In the genomic region with DNA sequence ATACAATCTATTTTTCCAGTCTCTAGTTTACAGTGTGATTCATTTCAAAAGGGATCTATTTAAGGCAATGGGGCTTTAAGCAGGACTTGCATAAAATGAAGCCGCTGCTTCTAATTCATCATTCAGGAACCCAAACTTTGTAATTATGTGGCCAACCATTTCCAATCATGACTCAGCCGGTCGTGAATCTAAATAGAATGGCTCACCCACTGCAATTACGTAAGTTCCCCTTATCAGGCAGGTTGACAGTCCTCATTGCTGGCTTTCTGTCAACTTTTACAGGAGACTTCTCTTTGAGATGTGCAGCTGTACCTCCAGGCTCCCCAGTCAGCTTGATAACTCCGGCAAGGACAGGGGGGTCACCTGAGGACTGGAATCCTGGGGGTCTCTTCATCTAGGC, we compare ENCODE assay signal across 11 cellular contexts.
A peak's percentile ranks its signal among the peaks of the same experiment; 100 is the strongest.
DNase-seq lines count a peak whose midpoint lies in the region; ATAC-seq and TF ChIP-seq lines count a peak whose summit lies in the region.
"Had no signal": no experiment of that assay in that cellular context is flagged by ENCODE, and none has a peak within 500 bp of the region (broad histone marks: within the 10 kb centered on the region; RNA-seq: fewer than 3 reads in every experiment).

No MANE protein-coding gene starts in this region.

- no peak overlapping the region for H2AFZ ChIP-seq in fibroblast of lung (ENCODE audit: low read length)

- no peak for TF ChIP-seq CTCF in MCF 10A (IDR thresholded peaks at IDR 0.05; ENCODE audit: unreplicated experiment)
- no peak for TF ChIP-seq CTCF in breast epithelium (IDR thresholded peaks at IDR 0.05)
- no peak for TF ChIP-seq CTCF in RWPE1 (conservative IDR thresholded peaks at IDR 0.05; ENCODE audit: low read depth)
- no peak for TF ChIP-seq CTCF in fibroblast of lung (conservative IDR thresholded peaks at IDR 0.05 in 1 of 2, IDR thresholded peaks at IDR 0.05 in 1 of 2; ENCODE audit: low read depth in 1 of 2, low read length in 2 of 2)

- intact Hi-C loops in MCF 10A (cut with micrococcal nuclease): no loop called here
- intact Hi-C loops in breast epithelium (cut with DNase I; ENCODE audit: low total_unique reads): no loop called here

- no peak for TF ChIP-seq POLR2A in breast epithelium (IDR thresholded peaks at IDR 0.05)

- H3K9me3 Mint-ChIP-seq in MCF 10A (ENCODE audit: unreplicated experiment): no peaks in the 10 kb centered on the region

- H3K27ac ChIP-seq in breast epithelium (no peak overlapping the region), RWPE1 (no peak overlapping the region), fibroblast of lung (ENCODE audit: insufficient read depth, low read length) (no peak overlapping the region)
- H3K27ac ChIP-seq: C4-2B had no signal

- peaks cover 6% of the 10 kb centered on the region for H3K4me1 Mint-ChIP-seq in MCF 10A (ENCODE audit: insufficient read depth, unreplicated experiment)

- CTCF ChIA-PET in MCF 10A (lab: Yijun Ruan, JAX): interaction anchor here (0.7 kb wide), 1 partner anchor 126 kb away, joined by 3 read pairs; no protein-coding TSS in a partner anchor
- CTCF ChIA-PET in RWPE1 (lab: Yijun Ruan, JAX): no interaction called here

- H3K79me2 ChIP-seq in fibroblast of lung (ENCODE audit: control insufficient read depth, insufficient read depth, low read length): no peaks in the 10 kb centered on the region

- peaks cover 7% of the 10 kb centered on the region for H3K36me3 Mint-ChIP-seq in MCF 10A (ENCODE audit: insufficient read depth, unreplicated experiment)

- no peaks in the 10 kb centered on the region for H3K9me3 ChIP-seq in breast epithelium
- H3K9me3 ChIP-seq in fibroblast of lung (ENCODE audit: control insufficient read depth, insufficient read depth, low read depth, low read length): no peaks in the 10 kb centered on the region

- H3K4me3 Mint-ChIP-seq in MCF 10A (ENCODE audit: unreplicated experiment): no peak overlapping the region

- peaks cover 7% of the 10 kb centered on the region for H3K27me3 Mint-ChIP-seq in MCF 10A (ENCODE audit: insufficient read depth, unreplicated experiment)

- H3K27me3 ChIP-seq in breast epithelium (no peaks in the 10 kb centered on the region), fibroblast of lung (ENCODE audit: control insufficient read depth, insufficient read depth, low read length) (no peaks in the 10 kb centered on the region)

- H3K9ac ChIP-seq in fibroblast of lung (ENCODE audit: insufficient read depth, low read length): no peak overlapping the region

- POLR2A ChIA-PET in MCF 10A (lab: Yijun Ruan, JAX) (no interaction called here), RWPE1 (lab: Yijun Ruan, JAX; ENCODE audit: low non-redundant PET) (no interaction called here)

- H3K4me2 ChIP-seq in fibroblast of lung (ENCODE audit: extremely low read depth, insufficient read depth, low read length): no peak overlapping the region

- H3K27ac Mint-ChIP-seq in MCF 10A (ENCODE audit: low read depth, unreplicated experiment): no peak overlapping the region

- BruUV-seq in MCF 10A (replicated peaks; lab: Mats Ljungman, UMichigan): no TSS peak

- DNase-seq in MCF 10A (ENCODE audit: unreplicated experiment): peak; percentile 78
- DNase-seq in breast epithelium (ENCODE audit: low spot score in 2 of 2): no peak
- DNase-seq in RWPE1 (ENCODE audit: low spot score): peak; percentile 54
- DNase-seq in fibroblast of lung (ENCODE audit: low read depth in 2 of 2): peak; percentile 82 to 99
- DNase-seq in stromal cell of bone marrow (ENCODE audit: low read depth): peak; percentile 77
- DNase-seq in activated CD8-positive, alpha-beta memory T cell treated with anti-CD3 and anti-CD28 coated beads for 24 hours: no peak
- DNase-seq: activated gamma-delta T cell treated with Interleukin-2 at 50 U/mL for 16 hours, NCI-H82 had no signal

- H3K36me3 ChIP-seq in breast epithelium (no peaks in the 10 kb centered on the region), fibroblast of lung (ENCODE audit: control insufficient read depth, insufficient read depth, low read length) (no peaks in the 10 kb centered on the region)

- H3K4me3 ChIP-seq in breast epithelium (no peak overlapping the region), fibroblast of lung (replicated peaks in 1 of 4; ENCODE audit: control extremely low read depth in 1 of 4, insufficient read depth in 1 of 4, low read depth in 3 of 4, low read length in 4 of 4) (no peak overlapping the region)

- ATAC-seq in HG03196 (IDR thresholded peaks at IDR 0.05; ENCODE audit: unreplicated experiment) (no peak), HG03469 (IDR thresholded peaks at IDR 0.05; ENCODE audit: unreplicated experiment) (no peak)

- no peaks in the 10 kb centered on the region for H4K20me1 ChIP-seq in fibroblast of lung (ENCODE audit: control insufficient read depth, extremely low read depth, insufficient read depth, low read length)

- H3K4me1 ChIP-seq in breast epithelium (no peaks in the 10 kb centered on the region), fibroblast of lung (ENCODE audit: control insufficient read depth, extremely low read depth, insufficient read depth, low read length) (peaks cover 3% of the 10 kb centered on the region)

Comparison
In these comparisons a context has a peak if more than half of its experiments do, and no peak if none do; other contexts are left out.
1. DNase-seq: peak in MCF 10A (single experiment), RWPE1 (single experiment), fibroblast of lung (2 of 2) and stromal cell of bone marrow (single experiment); none in breast epithelium (0 of 2) and activated CD8-positive, alpha-beta memory T cell treated with anti-CD3 and anti-CD28 coated beads for 24 hours (single experiment).